ENCODE assay signal across 1 cellular context in the genomic region with DNA sequence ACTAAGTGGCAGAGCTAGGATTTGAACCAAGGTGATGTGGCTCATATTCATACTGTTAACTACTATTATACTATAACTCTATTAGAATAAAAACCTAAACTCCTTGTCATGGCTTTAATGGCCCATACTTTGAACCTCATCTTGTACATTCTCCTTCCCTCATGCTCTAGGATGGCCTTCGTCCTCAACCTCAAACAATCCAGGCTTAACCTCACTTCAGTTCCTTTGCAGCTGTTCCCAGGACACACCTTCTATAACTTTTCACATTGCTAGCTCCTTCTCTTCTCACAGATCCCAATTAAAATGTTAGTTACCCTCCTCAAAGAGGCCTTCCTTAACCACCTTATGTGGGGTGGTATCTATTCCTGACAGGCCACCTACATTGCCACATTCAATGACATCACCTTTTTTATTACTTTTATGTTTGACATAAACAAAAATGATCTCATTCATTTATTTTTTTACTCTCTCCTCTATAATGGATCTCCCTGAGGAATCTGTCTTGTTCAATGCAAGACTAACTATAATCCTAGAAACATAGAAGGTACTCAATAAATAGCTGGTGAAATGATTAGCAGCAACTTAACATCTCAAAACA.
A peak's percentile ranks its signal among the peaks of the same experiment; 100 is the strongest.
TF ChIP-seq lines count a peak whose summit lies in the region.

No MANE protein-coding gene starts in this region.

TF ChIP-seq in HEK293, 187 proteins besides CTCF, POLR2A, EP300 and RAD21 (continued from another document):
- TF ChIP-seq, protein P1, sequence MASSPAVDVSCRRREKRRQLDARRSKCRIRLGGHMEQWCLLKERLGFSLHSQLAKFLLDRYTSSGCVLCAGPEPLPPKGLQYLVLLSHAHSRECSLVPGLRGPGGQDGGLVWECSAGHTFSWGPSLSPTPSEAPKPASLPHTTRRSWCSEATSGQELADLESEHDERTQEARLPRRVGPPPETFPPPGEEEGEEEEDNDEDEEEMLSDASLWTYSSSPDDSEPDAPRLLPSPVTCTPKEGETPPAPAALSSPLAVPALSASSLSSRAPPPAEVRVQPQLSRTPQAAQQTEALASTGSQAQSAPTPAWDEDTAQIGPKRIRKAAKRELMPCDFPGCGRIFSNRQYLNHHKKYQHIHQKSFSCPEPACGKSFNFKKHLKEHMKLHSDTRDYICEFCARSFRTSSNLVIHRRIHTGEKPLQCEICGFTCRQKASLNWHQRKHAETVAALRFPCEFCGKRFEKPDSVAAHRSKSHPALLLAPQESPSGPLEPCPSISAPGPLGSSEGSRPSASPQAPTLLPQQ (tag by site-specific recombination; IDR thresholded peaks at IDR 0.05) = 0 out of 2 replicates have a peak, but pooled peaks have one; percentile 44
- TF ChIP-seq, protein P2, sequence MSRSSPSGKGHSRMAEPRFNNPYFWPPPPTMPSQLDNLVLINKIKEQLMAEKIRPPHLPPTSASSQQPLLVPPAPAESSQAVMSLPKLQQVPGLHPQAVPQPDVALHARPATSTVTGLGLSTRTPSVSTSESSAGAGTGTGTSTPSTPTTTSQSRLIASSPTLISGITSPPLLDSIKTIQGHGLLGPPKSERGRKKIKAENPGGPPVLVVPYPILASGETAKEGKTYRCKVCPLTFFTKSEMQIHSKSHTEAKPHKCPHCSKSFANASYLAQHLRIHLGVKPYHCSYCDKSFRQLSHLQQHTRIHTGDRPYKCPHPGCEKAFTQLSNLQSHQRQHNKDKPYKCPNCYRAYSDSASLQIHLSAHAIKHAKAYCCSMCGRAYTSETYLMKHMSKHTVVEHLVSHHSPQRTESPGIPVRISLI (tag by site-specific recombination; IDR thresholded peaks at IDR 0.05) = peak; percentile 97
- TF ChIP-seq KLF10 (tag by site-specific recombination; IDR thresholded peaks at IDR 0.05) (peak; percentile 61), KLF8 (tag by site-specific recombination; IDR thresholded peaks at IDR 0.05) (0 out of 2 replicates have a peak, but pooled peaks have one; percentile 30), ZNF112 (tag by site-specific recombination; IDR thresholded peaks at IDR 0.05) (no peak), ZNF350 (tag by site-specific recombination; IDR thresholded peaks at IDR 0.05) (no peak), ZNF843 (tag by site-specific recombination; IDR thresholded peaks at IDR 0.05) (peak; percentile 62; the same call in 1 of the 2 replicates), ZNF335 (tag by site-specific recombination; conservative IDR thresholded peaks at IDR 0.05) (peak; percentile 48; the same call in 1 of the 2 replicates), ZBTB17 (tag by site-specific recombination; IDR thresholded peaks at IDR 0.05) (peak; percentile 32; the same call in 1 of the 2 replicates), ZNF394 (tag by site-specific recombination; IDR thresholded peaks at IDR 0.05; ENCODE audit: borderline replicate concordance) (peak; percentile 21; the same call in 1 of the 2 replicates), SP2 (tag by site-specific recombination; IDR thresholded peaks at IDR 0.05) (peak; percentile 17; the same call in 1 of the 2 replicates), ZNF211 (tag by site-specific recombination; IDR thresholded peaks at IDR 0.05; ENCODE audit: low read depth) (no peak), ZNF24 (tag by site-specific recombination; IDR thresholded peaks at IDR 0.05) (peak; percentile 71), ZNF174 (tag by site-specific recombination; IDR thresholded peaks at IDR 0.05) (no peak), GLIS1 (tag by site-specific recombination; IDR thresholded peaks at IDR 0.05) (peak; percentile 87)
- TF ChIP-seq, protein P3, sequence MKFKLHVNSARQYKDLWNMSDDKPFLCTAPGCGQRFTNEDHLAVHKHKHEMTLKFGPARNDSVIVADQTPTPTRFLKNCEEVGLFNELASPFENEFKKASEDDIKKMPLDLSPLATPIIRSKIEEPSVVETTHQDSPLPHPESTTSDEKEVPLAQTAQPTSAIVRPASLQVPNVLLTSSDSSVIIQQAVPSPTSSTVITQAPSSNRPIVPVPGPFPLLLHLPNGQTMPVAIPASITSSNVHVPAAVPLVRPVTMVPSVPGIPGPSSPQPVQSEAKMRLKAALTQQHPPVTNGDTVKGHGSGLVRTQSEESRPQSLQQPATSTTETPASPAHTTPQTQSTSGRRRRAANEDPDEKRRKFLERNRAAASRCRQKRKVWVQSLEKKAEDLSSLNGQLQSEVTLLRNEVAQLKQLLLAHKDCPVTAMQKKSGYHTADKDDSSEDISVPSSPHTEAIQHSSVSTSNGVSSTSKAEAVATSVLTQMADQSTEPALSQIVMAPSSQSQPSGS (tag by site-specific recombination; IDR thresholded peaks at IDR 0.05; ENCODE audit: low read depth) = peak; percentile 95
- TF ChIP-seq, protein P4, sequence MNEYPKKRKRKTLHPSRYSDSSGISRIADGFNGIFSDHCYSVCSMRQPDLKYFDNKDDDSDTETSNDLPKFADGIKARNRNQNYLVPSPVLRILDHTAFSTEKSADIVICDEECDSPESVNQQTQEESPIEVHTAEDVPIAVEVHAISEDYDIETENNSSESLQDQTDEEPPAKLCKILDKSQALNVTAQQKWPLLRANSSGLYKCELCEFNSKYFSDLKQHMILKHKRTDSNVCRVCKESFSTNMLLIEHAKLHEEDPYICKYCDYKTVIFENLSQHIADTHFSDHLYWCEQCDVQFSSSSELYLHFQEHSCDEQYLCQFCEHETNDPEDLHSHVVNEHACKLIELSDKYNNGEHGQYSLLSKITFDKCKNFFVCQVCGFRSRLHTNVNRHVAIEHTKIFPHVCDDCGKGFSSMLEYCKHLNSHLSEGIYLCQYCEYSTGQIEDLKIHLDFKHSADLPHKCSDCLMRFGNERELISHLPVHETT (tag by site-specific recombination; IDR thresholded peaks at IDR 0.05) = 0 out of 2 replicates have a peak, but pooled peaks have one; percentile 46
- TF ChIP-seq, protein P5, sequence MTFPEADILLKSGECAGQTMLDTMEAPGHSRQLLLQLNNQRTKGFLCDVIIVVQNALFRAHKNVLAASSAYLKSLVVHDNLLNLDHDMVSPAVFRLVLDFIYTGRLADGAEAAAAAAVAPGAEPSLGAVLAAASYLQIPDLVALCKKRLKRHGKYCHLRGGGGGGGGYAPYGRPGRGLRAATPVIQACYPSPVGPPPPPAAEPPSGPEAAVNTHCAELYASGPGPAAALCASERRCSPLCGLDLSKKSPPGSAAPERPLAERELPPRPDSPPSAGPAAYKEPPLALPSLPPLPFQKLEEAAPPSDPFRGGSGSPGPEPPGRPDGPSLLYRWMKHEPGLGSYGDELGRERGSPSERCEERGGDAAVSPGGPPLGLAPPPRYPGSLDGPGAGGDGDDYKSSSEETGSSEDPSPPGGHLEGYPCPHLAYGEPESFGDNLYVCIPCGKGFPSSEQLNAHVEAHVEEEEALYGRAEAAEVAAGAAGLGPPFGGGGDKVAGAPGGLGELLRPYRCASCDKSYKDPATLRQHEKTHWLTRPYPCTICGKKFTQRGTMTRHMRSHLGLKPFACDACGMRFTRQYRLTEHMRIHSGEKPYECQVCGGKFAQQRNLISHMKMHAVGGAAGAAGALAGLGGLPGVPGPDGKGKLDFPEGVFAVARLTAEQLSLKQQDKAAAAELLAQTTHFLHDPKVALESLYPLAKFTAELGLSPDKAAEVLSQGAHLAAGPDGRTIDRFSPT (tag by site-specific recombination; IDR thresholded peaks at IDR 0.05) = 0 out of 2 replicates have a peak, but pooled peaks have one; percentile 40
- TF ChIP-seq, protein P6, sequence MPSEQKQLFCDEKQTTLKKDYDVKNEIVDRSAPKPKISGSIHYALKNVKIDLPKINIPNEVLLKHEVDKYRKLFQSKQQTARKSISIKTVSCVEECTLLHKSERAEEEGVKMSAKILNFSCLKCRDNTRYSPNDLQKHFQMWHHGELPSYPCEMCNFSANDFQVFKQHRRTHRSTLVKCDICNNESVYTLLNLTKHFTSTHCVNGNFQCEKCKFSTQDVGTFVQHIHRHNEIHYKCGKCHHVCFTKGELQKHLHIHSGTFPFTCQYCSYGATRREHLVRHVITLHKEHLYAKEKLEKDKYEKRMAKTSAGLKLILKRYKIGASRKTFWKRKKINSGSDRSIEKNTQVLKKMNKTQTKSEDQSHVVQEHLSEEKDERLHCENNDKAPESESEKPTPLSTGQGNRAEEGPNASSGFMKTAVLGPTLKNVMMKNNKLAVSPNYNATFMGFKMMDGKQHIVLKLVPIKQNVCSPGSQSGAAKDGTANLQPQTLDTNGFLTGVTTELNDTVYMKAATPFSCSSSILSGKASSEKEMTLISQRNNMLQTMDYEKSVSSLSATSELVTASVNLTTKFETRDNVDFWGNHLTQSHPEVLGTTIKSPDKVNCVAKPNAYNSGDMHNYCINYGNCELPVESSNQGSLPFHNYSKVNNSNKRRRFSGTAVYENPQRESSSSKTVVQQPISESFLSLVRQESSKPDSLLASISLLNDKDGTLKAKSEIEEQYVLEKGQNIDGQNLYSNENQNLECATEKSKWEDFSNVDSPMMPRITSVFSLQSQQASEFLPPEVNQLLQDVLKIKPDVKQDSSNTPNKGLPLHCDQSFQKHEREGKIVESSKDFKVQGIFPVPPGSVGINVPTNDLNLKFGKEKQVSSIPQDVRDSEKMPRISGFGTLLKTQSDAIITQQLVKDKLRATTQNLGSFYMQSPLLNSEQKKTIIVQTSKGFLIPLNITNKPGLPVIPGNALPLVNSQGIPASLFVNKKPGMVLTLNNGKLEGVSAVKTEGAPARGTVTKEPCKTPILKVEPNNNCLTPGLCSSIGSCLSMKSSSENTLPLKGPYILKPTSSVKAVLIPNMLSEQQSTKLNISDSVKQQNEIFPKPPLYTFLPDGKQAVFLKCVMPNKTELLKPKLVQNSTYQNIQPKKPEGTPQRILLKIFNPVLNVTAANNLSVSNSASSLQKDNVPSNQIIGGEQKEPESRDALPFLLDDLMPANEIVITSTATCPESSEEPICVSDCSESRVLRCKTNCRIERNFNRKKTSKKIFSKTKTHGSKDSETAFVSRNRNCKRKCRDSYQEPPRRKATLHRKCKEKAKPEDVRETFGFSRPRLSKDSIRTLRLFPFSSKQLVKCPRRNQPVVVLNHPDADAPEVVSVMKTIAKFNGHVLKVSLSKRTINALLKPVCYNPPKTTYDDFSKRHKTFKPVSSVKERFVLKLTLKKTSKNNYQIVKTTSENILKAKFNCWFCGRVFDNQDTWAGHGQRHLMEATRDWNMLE (tag by site-specific recombination; conservative IDR thresholded peaks at IDR 0.05; ENCODE audit: low read depth) = no peak
- TF ChIP-seq, protein P7, sequence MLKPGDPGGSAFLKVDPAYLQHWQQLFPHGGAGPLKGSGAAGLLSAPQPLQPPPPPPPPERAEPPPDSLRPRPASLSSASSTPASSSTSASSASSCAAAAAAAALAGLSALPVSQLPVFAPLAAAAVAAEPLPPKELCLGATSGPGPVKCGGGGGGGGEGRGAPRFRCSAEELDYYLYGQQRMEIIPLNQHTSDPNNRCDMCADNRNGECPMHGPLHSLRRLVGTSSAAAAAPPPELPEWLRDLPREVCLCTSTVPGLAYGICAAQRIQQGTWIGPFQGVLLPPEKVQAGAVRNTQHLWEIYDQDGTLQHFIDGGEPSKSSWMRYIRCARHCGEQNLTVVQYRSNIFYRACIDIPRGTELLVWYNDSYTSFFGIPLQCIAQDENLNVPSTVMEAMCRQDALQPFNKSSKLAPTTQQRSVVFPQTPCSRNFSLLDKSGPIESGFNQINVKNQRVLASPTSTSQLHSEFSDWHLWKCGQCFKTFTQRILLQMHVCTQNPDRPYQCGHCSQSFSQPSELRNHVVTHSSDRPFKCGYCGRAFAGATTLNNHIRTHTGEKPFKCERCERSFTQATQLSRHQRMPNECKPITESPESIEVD (tag by site-specific recombination; IDR thresholded peaks at IDR 0.05) = 0 out of 2 replicates have a peak, but pooled peaks have one; percentile 30
